Comparison of ENCODE assay signal across 26 cellular contexts in genomic region chr9:130630091-130630450, GRCh38. TPM values are rescaled to one million over a fixed set of nuclear protein-coding genes. Genes with fewer than 3 reads are reported as not detected.
DNase-seq lines count a peak whose midpoint lies in the region; ATAC-seq and TF ChIP-seq lines count a peak whose summit lies in the region.
"Had no signal": no experiment of that assay in that cellular context is flagged by ENCODE, and none has a peak within 500 bp of the region (broad histone marks: within the 10 kb centered on the region; RNA-seq: fewer than 3 reads in every experiment).

No MANE protein-coding gene starts in this region.

- no peaks in the 10 kb centered on the region for H3K79me2 ChIP-seq in H9 (ENCODE audit: insufficient read depth, low read length)

- WGBS in H9 (ENCODE audit: extremely low coverage, insufficient read length, low lambda C conversion rate): no CpG with 5 or more reads among the region's 4 CpGs
- WGBS in spleen, 5 donors: 90 to 99% (median 95%) methylated on average over 2 to 4 of the region's 4 CpGs
- WGBS in psoas muscle, 3 donors: 87 to 96% (median 91%) methylated on average over 4 of the region's 4 CpGs

- no peak overlapping the region for H4K91ac ChIP-seq in H9 (ENCODE audit: insufficient read length, low read depth, low read length)

- no peak overlapping the region for H3K4me2 ChIP-seq in H9 (ENCODE audit: insufficient read depth, insufficient read length, low read length)
- H3K4me2 ChIP-seq: SK-N-SH had no signal

- no peak overlapping the region for H2BK12ac ChIP-seq in H9 (ENCODE audit: insufficient read length, low read depth, low read length)

- H3K4me1 Mint-ChIP-seq in H9: peaks cover 30 to 41% of the 10 kb centered on the region in 2 experiments
- H3K4me1 Mint-ChIP-seq: CD8-positive, alpha-beta memory T cell had no signal

- no peaks in the 10 kb centered on the region for H4K20me1 ChIP-seq in H9 (ENCODE audit: control insufficient read depth, insufficient read depth, insufficient read length)

- H3K9ac ChIP-seq in H9 (ENCODE audit: extremely low read depth, insufficient read length, low read length) (no peak overlapping the region), HUES6 (ENCODE audit: low read length) (no peak overlapping the region)
- H3K9ac ChIP-seq: SK-N-SH had no signal

- H3K9me3 Mint-ChIP-seq in H9: no peaks in the 10 kb centered on the region; a peak in 1 of 5 replicates
- H3K9me3 Mint-ChIP-seq: HFFc6 had no signal

- no peak for ATAC-seq in GM18502 (IDR thresholded peaks at IDR 0.05; ENCODE audit: poor library complexity, unreplicated experiment)
- no peak for ATAC-seq in psoas muscle
- ATAC-seq: Panc1 had no signal

- no peaks in the 10 kb centered on the region; the same call in 1 of the 2 replicates for H3K27me3 Mint-ChIP-seq in H9 (ENCODE audit: low read depth)
- H3K27me3 Mint-ChIP-seq: CD8-positive, alpha-beta memory T cell had no signal

- H4K8ac ChIP-seq in H9 (replicated peaks; ENCODE audit: insufficient read length, low read depth, low read length): no peak overlapping the region

- H3K4ac ChIP-seq in H9 (ENCODE audit: low read depth, low read length): no peak overlapping the region

- H2BK5ac ChIP-seq in H9 (ENCODE audit: insufficient read length, low read length): no peak overlapping the region

- H3K27ac ChIP-seq in H9 (ENCODE audit: insufficient read length, low read depth, low read length): no peak overlapping the region
- H3K27ac ChIP-seq in HUES6 (ENCODE audit: low read depth, low read length): peak overlapping the region; percentile 22
- no peak overlapping the region for H3K27ac ChIP-seq in spleen
- no peak overlapping the region for H3K27ac ChIP-seq in psoas muscle
- H3K27ac ChIP-seq: C4-2B, RWPE1 had no signal

- H3K79me1 ChIP-seq in H9 (ENCODE audit: insufficient read depth, low read depth, low read length, poor library complexity, severe bottlenecking): no peaks in the 10 kb centered on the region

- H2BK120ac ChIP-seq in H9 (ENCODE audit: low read depth, low read length, poor library complexity, severe bottlenecking): no peak overlapping the region

- no peaks in the 10 kb centered on the region for H3K9me3 ChIP-seq in H9 (ENCODE audit: control insufficient read depth, low read depth, low read length)
- H3K9me3 ChIP-seq in HUES6 (ENCODE audit: control insufficient read depth, insufficient read depth, low read depth, low read length): no peaks in the 10 kb centered on the region
- no peaks in the 10 kb centered on the region for H3K9me3 ChIP-seq in iPS-18c (ENCODE audit: control insufficient read depth, insufficient read depth, low read length)
- no peaks in the 10 kb centered on the region for H3K9me3 ChIP-seq in spleen
- no peaks in the 10 kb centered on the region for H3K9me3 ChIP-seq in psoas muscle
- H3K9me3 ChIP-seq: HAP-1, SK-N-SH had no signal

- H3K36me3 Mint-ChIP-seq in H9 (ENCODE audit: insufficient read depth in 1 of 3, low read depth in 3 of 3): peaks cover 40 to 74% (median 68%) of the 10 kb centered on the region in 3 experiments; a peak in 6 of 7 replicates

- H3K4me3 ChIP-seq in HUES6 (ENCODE audit: low read depth, low read length) (no peak overlapping the region), iPS-18c (ENCODE audit: insufficient read depth, low read depth, low read length) (peak overlapping the region; percentile 20; the same call in 1 of the 2 replicates), spleen (no peak overlapping the region), psoas muscle (no peak overlapping the region)
- H3K4me3 ChIP-seq: HAP-1 had no signal

- H3K23ac ChIP-seq in H9 (ENCODE audit: insufficient read length, low read depth, low read length): no peak overlapping the region

- no peak overlapping the region for H2BK20ac ChIP-seq in H9 (ENCODE audit: low read depth, low read length, poor library complexity, severe bottlenecking)

- no peak overlapping the region for H3K56ac ChIP-seq in H9 (ENCODE audit: insufficient read length, low read depth, low read length)

- peaks cover 90% of the 10 kb centered on the region for H3K36me3 ChIP-seq in HUES6 (ENCODE audit: control insufficient read depth, insufficient read depth, low read length)
- H3K36me3 ChIP-seq in spleen: peaks cover 11 to 100% (median 96%) of the 10 kb centered on the region in 6 donors
- H3K36me3 ChIP-seq in psoas muscle (ENCODE audit: insufficient read depth in 1 of 2, low read depth in 1 of 2): peaks cover 8 to 100% of the 10 kb centered on the region in 2 donors

- H3K14ac ChIP-seq in H9 (ENCODE audit: insufficient read depth, low read length): no peak overlapping the region

- H4K5ac ChIP-seq in H9 (ENCODE audit: insufficient read length, low read depth, low read length): no peak overlapping the region

- H2AFZ ChIP-seq in H9 (ENCODE audit: low read length): no peak overlapping the region

- no peak overlapping the region for H2AK5ac ChIP-seq in H9 (ENCODE audit: insufficient read length, low read length)

- H3K18ac ChIP-seq in H9 (ENCODE audit: insufficient read length, low read depth, low read length): no peak overlapping the region

- intact Hi-C loops in spleen (cut with DNase I; ENCODE audit: low total_unique reads): no loop called here
- intact Hi-C loops in psoas muscle (cut with DNase I): no loop called here

- H3K23me2 ChIP-seq in H9 (ENCODE audit: insufficient read length, low read depth, low read length, poor library complexity, severe bottlenecking): no peaks in the 10 kb centered on the region

- DNase-seq in H9: no peak
- DNase-seq in spleen: peak; percentile 45
- DNase-seq in NCI-H2107 treated with DMSO at 0.1 percent for 48 hours (lab: John Stamatoyannopoulos, UW; ENCODE audit: unreplicated experiment): no peak
- DNase-seq in psoas muscle: no peak
- DNase-seq: CD8-positive, alpha-beta memory T cell; DMS79 treated with DMSO at 0.1 percent for 48 hours; HFFc6; NCI-H1092; NCI-H1417 treated with DMSO at 0.1 percent for 48 hours; NCI-H1694 treated with DMSO at 0.1 percent for 48 hours; NCI-H2081; NCI-H2171; NCI-H226; NCI-H510A; NCI-H69; SIG-M5; SK-N-SH; SW 1271 had no signal

- TF ChIP-seq POLR2A in spleen (IDR thresholded peaks at IDR 0.05): no peak

- no peak overlapping the region for H3T11ph ChIP-seq in H9 (ENCODE audit: low read length)

- H3K27me3 ChIP-seq in H9 (ENCODE audit: insufficient read depth, low read length) (no peaks in the 10 kb centered on the region), HUES6 (ENCODE audit: control insufficient read depth, insufficient read depth, low read length) (no peaks in the 10 kb centered on the region), spleen (replicated peaks in 1 of 7) (no peaks in the 10 kb centered on the region), psoas muscle (ENCODE audit: insufficient read depth in 3 of 3, low read length in 2 of 3) (no peaks in the 10 kb centered on the region)

- H3K4me3 Mint-ChIP-seq in H9: peak overlapping the region in 1 of 2 experiments; percentile 29; a peak in 2 of 5 replicates
- H3K4me3 Mint-ChIP-seq: CD8-positive, alpha-beta memory T cell; HFFc6 had no signal

- H3K27ac Mint-ChIP-seq in H9: peak overlapping the region; percentile 84 to 99 (median 95); a peak in 6 of 7 replicates
- H3K27ac Mint-ChIP-seq: CD8-positive, alpha-beta memory T cell; HFFc6 had no signal

- H3K4me1 ChIP-seq in H9 (ENCODE audit: insufficient read depth, low read length) (peaks cover 4% of the 10 kb centered on the region; the same call in 1 of the 2 replicates), HUES6 (ENCODE audit: control insufficient read depth, insufficient read depth, low read length) (peaks cover 26% of the 10 kb centered on the region), spleen (no peaks in the 10 kb centered on the region), psoas muscle (no peaks in the 10 kb centered on the region)

- no peak for TF ChIP-seq CTCF in H9 (conservative IDR thresholded peaks at IDR 0.05)
- no peak for TF ChIP-seq CTCF in spleen (IDR thresholded peaks at IDR 0.05 in 8 of 11, conservative IDR thresholded peaks at IDR 0.05 in 3 of 11)
- no peak for TF ChIP-seq CTCF in psoas muscle (IDR thresholded peaks at IDR 0.05)

- no peak overlapping the region for H2BK15ac ChIP-seq in H9 (ENCODE audit: low read depth, low read length)

RNA-seq across cellular contexts. Expression of gene PRDM12, which starts 34.3 kb away (rescaled TPM):
- total RNA-seq in H9 (2021) (not detected in 2 replicates), spleen (not detected), psoas muscle (not detected)
- polyA plus RNA-seq in spleen (under 1 TPM in 2 of 3 donors, not detected in 1; 0.06 to 0.07 TPM), psoas muscle (under 1 TPM; 0.03 to 0.17 (median 0.06) TPM)
- total RNA-seq: A673 had no signal
- polyA plus RNA-seq: CD8-positive, alpha-beta memory T cell had no signal

RNA-seq across cellular contexts. Expression of gene FUBP3, which starts 50.7 kb away (rescaled TPM):
- total RNA-seq in H9 (2021) (78.6 and 83.5 TPM in 2 replicates), spleen (10 to 100 TPM; 26.9 to 46.1 (median 39.8) TPM), psoas muscle (10 to 100 TPM; 14.3 to 17.9 (median 16.6) TPM)
- polyA plus RNA-seq in spleen (10 to 100 TPM; 14.7 to 21.0 (median 19.4) TPM), psoas muscle (10 to 100 TPM in 2 of 3 donors, 1 to 10 TPM in 1; 7.5 to 20.7 (median 13.0) TPM)
